Comparison of ENCODE assay signal across 18 cellular contexts in the genomic region with DNA sequence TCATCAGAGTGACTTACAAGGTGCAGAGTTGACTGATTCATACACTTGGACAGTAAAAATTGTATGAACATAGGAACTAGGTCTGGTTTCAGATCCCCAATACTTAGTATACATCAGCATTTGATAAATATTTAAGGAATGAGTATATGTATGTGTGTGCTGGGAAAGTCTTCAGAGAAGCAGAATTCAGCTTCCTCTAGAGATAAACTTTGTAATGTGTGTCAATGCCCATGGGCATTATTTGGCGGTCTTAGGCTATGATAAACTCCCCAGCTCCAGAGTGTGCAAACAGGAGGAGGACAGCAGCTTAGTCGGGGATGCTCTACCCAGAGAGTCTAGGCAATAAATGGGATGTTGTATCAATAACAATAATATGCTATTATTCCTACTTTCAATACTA. TPM values are rescaled to one million over a fixed set of nuclear protein-coding genes. Genes with fewer than 3 reads are reported as not detected.
A peak's percentile ranks its signal among the peaks of the same experiment; 100 is the strongest.
DNase-seq lines count a peak whose midpoint lies in the region; ATAC-seq and TF ChIP-seq lines count a peak whose summit lies in the region.
"Had no signal": no experiment of that assay in that cellular context is flagged by ENCODE, and none has a peak within 500 bp of the region (broad histone marks: within the 10 kb centered on the region; RNA-seq: fewer than 3 reads in every experiment).

No MANE protein-coding gene starts in this region.

- no peaks in the 10 kb centered on the region for H3K36me3 Mint-ChIP-seq in activated CD8-positive, alpha-beta memory T cell treated with anti-CD3 and anti-CD28 coated beads, Interleukin-2, amount 10 ng/mL, durations not matched to agents 7 days and 5 days
- H3K36me3 Mint-ChIP-seq: CD14-positive monocyte; CD8-positive, alpha-beta T cell had no signal

- no peaks in the 10 kb centered on the region for H4K20me1 ChIP-seq in PC-3 (ENCODE audit: low read length)
- H4K20me1 ChIP-seq: BLaER1 had no signal

- H3K9me3 ChIP-seq in PC-3 (ENCODE audit: low read length) = no peaks in the 10 kb centered on the region
- H3K9me3 ChIP-seq: HAP-1 had no signal

- H3K36me3 ChIP-seq in PC-3 (ENCODE audit: low read depth, low read length) = no peaks in the 10 kb centered on the region
- H3K36me3 ChIP-seq: BLaER1, HAP-1 had no signal

- CTCF ChIA-PET in PC-3 (lab: Charles Lee) = no interaction called here
- CTCF ChIA-PET in activated CD8-positive, alpha-beta memory T cell treated with anti-CD3 and anti-CD28 coated beads, Interleukin-2, amount 10 ng/mL, durations not matched to agents 7 days and 5 days (lab: Charles Lee) = interaction anchor here (1.2 to 6.1 kb wide), 5 partner anchors 11 to 112 kb away, joined by 3 to 29 read pairs (median 4); no protein-coding TSS in a partner anchor

- peaks cover 17% of the 10 kb centered on the region for H3K4me1 ChIP-seq in PC-3 (ENCODE audit: insufficient read depth, low read length)
- peaks cover 4% of the 10 kb centered on the region for H3K4me1 ChIP-seq in foreskin keratinocyte
- H3K4me1 ChIP-seq: BLaER1, HAP-1 had no signal

- BruUV-seq in PC-3 (replicated peaks; lab: Mats Ljungman, UMichigan) = no TSS peak

- H3F3A ChIP-seq in PC-3 (ENCODE audit: low read length, unreplicated experiment) = no peaks in the 10 kb centered on the region

- intact Hi-C loops in PC-3 (cut with micrococcal nuclease) = no loop called here

- POLR2A ChIA-PET in PC-3 (lab: Charles Lee; ENCODE audit: unreplicated experiment) = interaction anchor here (0.6 kb wide), 1 partner anchor 127 kb away, joined by 7 read pairs; no protein-coding TSS in a partner anchor

- DNase-seq in EH (ENCODE audit: low read depth) (peak; percentile 37), HCEC 1CT (peak; percentile 31), PC-3 (peak; percentile 45), GM19240 (ENCODE audit: insufficient read length, low spot score) (no peak), foreskin keratinocyte (no peak)
- DNase-seq in activated CD8-positive, alpha-beta memory T cell treated with anti-CD3 and anti-CD28 coated beads, Interleukin-2, amount 10 ng/mL, durations not matched to agents 7 days and 5 days = no peak
- DNase-seq: 8988T; Calu3; CD8-positive, alpha-beta T cell; DMS79 treated with DMSO at 0.1 percent for 48 hours; GDM1 had no signal

- TF ChIP-seq CTCF in PC-3 (conservative IDR thresholded peaks at IDR 0.05; ENCODE audit: low read depth, low read length) (no peak), foreskin keratinocyte (conservative IDR thresholded peaks at IDR 0.05) (no peak)

- H3K4me3 ChIP-seq in PC-3 (ENCODE audit: low read length) = no peak overlapping the region
- H3K4me3 ChIP-seq: BLaER1, HAP-1 had no signal

- no peak overlapping the region for H2AFZ ChIP-seq in PC-3 (ENCODE audit: low read length)

- no peaks in the 10 kb centered on the region for H3K79me2 ChIP-seq in PC-3 (ENCODE audit: low read length)

- H3K4me2 ChIP-seq in PC-3 (ENCODE audit: low read length) = no peak overlapping the region
- H3K4me2 ChIP-seq: BLaER1, KMS-11 had no signal

- H3K9ac ChIP-seq in PC-3 (ENCODE audit: low read length) = no peak overlapping the region
- H3K9ac ChIP-seq: BLaER1, KMS-11 had no signal

- H3K9me2 ChIP-seq in PC-3 (replicated peaks; ENCODE audit: low read length) = no peaks in the 10 kb centered on the region

- H3K9me3 Mint-ChIP-seq in activated CD8-positive, alpha-beta memory T cell treated with anti-CD3 and anti-CD28 coated beads, Interleukin-2, amount 10 ng/mL, durations not matched to agents 7 days and 5 days (ENCODE audit: low read depth) = no peaks in the 10 kb centered on the region
- H3K9me3 Mint-ChIP-seq: CD14-positive monocyte; CD8-positive, alpha-beta T cell had no signal

- H3K4me3 Mint-ChIP-seq in activated CD8-positive, alpha-beta memory T cell treated with anti-CD3 and anti-CD28 coated beads, Interleukin-2, amount 10 ng/mL, durations not matched to agents 7 days and 5 days = no peak overlapping the region
- H3K4me3 Mint-ChIP-seq: CD14-positive monocyte; CD8-positive, alpha-beta T cell had no signal

- no peak overlapping the region for H3K27ac Mint-ChIP-seq in activated CD8-positive, alpha-beta memory T cell treated with anti-CD3 and anti-CD28 coated beads, Interleukin-2, amount 10 ng/mL, durations not matched to agents 7 days and 5 days
- H3K27ac Mint-ChIP-seq: CD14-positive monocyte; CD8-positive, alpha-beta T cell had no signal

- peaks cover under 1% of the 10 kb centered on the region for H3K4me1 Mint-ChIP-seq in activated CD8-positive, alpha-beta memory T cell treated with anti-CD3 and anti-CD28 coated beads, Interleukin-2, amount 10 ng/mL, durations not matched to agents 7 days and 5 days

- H3K27me3 ChIP-seq in PC-3 (ENCODE audit: low read length) = no peaks in the 10 kb centered on the region
- peaks cover 23% of the 10 kb centered on the region for H3K27me3 ChIP-seq in foreskin keratinocyte
- H3K27me3 ChIP-seq: BLaER1 had no signal

- H3K27ac ChIP-seq in PC-3 (ENCODE audit: low read length) (no peak overlapping the region), foreskin keratinocyte (no peak overlapping the region)
- H3K27ac ChIP-seq: BLaER1, KMS-11 had no signal

- ATAC-seq in PC-3 (no peak), foreskin keratinocyte (no peak), HG03095 (IDR thresholded peaks at IDR 0.05; ENCODE audit: unreplicated experiment) (no peak)
- no peak for ATAC-seq in activated CD8-positive, alpha-beta memory T cell treated with anti-CD3 and anti-CD28 coated beads, Interleukin-2, amount 10 ng/mL, durations not matched to agents 7 days and 5 days
- ATAC-seq: CD8-positive, alpha-beta T cell had no signal

- H3K27me3 Mint-ChIP-seq in activated CD8-positive, alpha-beta memory T cell treated with anti-CD3 and anti-CD28 coated beads, Interleukin-2, amount 10 ng/mL, durations not matched to agents 7 days and 5 days = peaks cover 7% of the 10 kb centered on the region

RNA-seq across cellular contexts. Expression of a gene that starts 2.9 kb away (rescaled TPM):
- not detected in 2 replicates for total RNA-seq in PC-3 (2014; rRNA removed)
- total RNA-seq in foreskin keratinocyte = not detected in 2 replicates
- polyA plus RNA-seq in foreskin keratinocyte = not detected in 2 replicates
- not detected for total RNA-seq in activated CD8-positive, alpha-beta memory T cell treated with anti-CD3 and anti-CD28 coated beads, Interleukin-2, amount 10 ng/mL, durations not matched to agents 7 days and 5 days
- total RNA-seq: Calu3; CD8-positive, alpha-beta T cell; H4; HT-29 had no signal
- polyA plus RNA-seq: CD14-positive monocyte had no signal

Comparison
In these comparisons a context has a peak if more than half of its experiments do, and no peak if none do; other contexts are left out.
1. DNase-seq: peak in EH (single experiment), HCEC 1CT (single experiment) and PC-3 (single experiment); none in GM19240 (single experiment), foreskin keratinocyte (0 of 2) and activated CD8-positive, alpha-beta memory T cell treated with anti-CD3 and anti-CD28 coated beads, Interleukin-2, amount 10 ng/mL, durations not matched to agents 7 days and 5 days (single experiment).